In genomic region chr16:11342021-11342855, GRCh38 we compare ENCODE assay signal across 23 cellular contexts. TPM values are rescaled to one million over a fixed set of nuclear protein-coding genes. Genes with fewer than 3 reads are reported as not detected.
DNase-seq lines count a peak whose midpoint lies in the region; ATAC-seq and TF ChIP-seq lines count a peak whose summit lies in the region.
"Had no signal": no experiment of that assay in that cellular context is flagged by ENCODE, and none has a peak within 500 bp of the region (broad histone marks: within the 10 kb centered on the region; RNA-seq: fewer than 3 reads in every experiment).

No MANE protein-coding gene starts in this region.

- peak; percentile 20 to 25 for ATAC-seq in activated T-cell treated with anti-CD3 and anti-CD28 coated beads, Interleukin-2, amount 50 U/mL, for 4 hours
- ATAC-seq in activated CD8-positive, alpha-beta T cell treated with anti-CD3 and anti-CD28 coated beads, Interleukin-2, amount 10 ng/mL, durations not matched to agents 7 days and 5 days = no peak
- ATAC-seq in foreskin keratinocyte = peak; percentile 20
- no peak for ATAC-seq in GM18511 (IDR thresholded peaks at IDR 0.05; ENCODE audit: unreplicated experiment)
- ATAC-seq in sciatic nerve = no peak
- ATAC-seq in HG03280 (IDR thresholded peaks at IDR 0.05; ENCODE audit: unreplicated experiment) = no peak
- ATAC-seq: T-cell had no signal

- H3K27ac ChIP-seq in foreskin keratinocyte = no peak overlapping the region
- H3K27ac ChIP-seq: ascending aorta, sigmoid colon had no signal

- H3K27me3 Mint-ChIP-seq in activated T-cell treated with anti-CD3 and anti-CD28 coated beads, Interleukin-2, amount 50 U/mL, for 4 hours (ENCODE audit: low read depth) = no peaks in the 10 kb centered on the region
- H3K27me3 Mint-ChIP-seq in activated CD8-positive, alpha-beta T cell treated with anti-CD3 and anti-CD28 coated beads, Interleukin-2, amount 10 ng/mL, durations not matched to agents 7 days and 5 days (ENCODE audit: low read depth) = no peaks in the 10 kb centered on the region
- no peaks in the 10 kb centered on the region for H3K27me3 Mint-ChIP-seq in stimulated activated naive CD8-positive, alpha-beta T cell treated with anti-CD3 and anti-CD28 coated beads, Interleukin-15, Interleukin-2, amounts not matched to agents 100 ng/mL and 50 ng/mL, for 24 hours
- H3K27me3 Mint-ChIP-seq: CD4-positive, CD25-positive, alpha-beta regulatory T cell; T-cell had no signal

- intact Hi-C loops in sciatic nerve (cut with DNase I) = loop anchor here (10.0 kb wide), 1 partner anchor 87 kb away; the partner anchor contains the start of gene SOCS1

- no peaks in the 10 kb centered on the region for H3K9me3 Mint-ChIP-seq in activated T-cell treated with anti-CD3 and anti-CD28 coated beads, Interleukin-2, amount 50 U/mL, for 4 hours
- H3K9me3 Mint-ChIP-seq in activated CD8-positive, alpha-beta T cell treated with anti-CD3 and anti-CD28 coated beads, Interleukin-2, amount 10 ng/mL, durations not matched to agents 7 days and 5 days (ENCODE audit: insufficient read depth) = no peaks in the 10 kb centered on the region
- H3K9me3 Mint-ChIP-seq in stimulated activated naive CD8-positive, alpha-beta T cell treated with anti-CD3 and anti-CD28 coated beads, Interleukin-15, Interleukin-2, amounts not matched to agents 100 ng/mL and 50 ng/mL, for 24 hours = no peaks in the 10 kb centered on the region
- H3K9me3 Mint-ChIP-seq: CD4-positive, CD25-positive, alpha-beta regulatory T cell; T-cell had no signal

- DNase-seq in activated T-cell treated with anti-CD3 and anti-CD28 coated beads, Interleukin-2, amount 50 U/mL, for 4 hours = no peak
- DNase-seq in activated T-cell treated with anti-CD3 and anti-CD28 coated beads, Interleukin-2, amount 50 U/mL, for 1 hour = no peak
- DNase-seq in activated CD8-positive, alpha-beta T cell treated with anti-CD3 and anti-CD28 coated beads, Interleukin-2, amount 10 ng/mL, durations not matched to agents 7 days and 5 days = no peak
- peak; percentile 63 to 80 for DNase-seq in foreskin keratinocyte
- no peak for DNase-seq in sciatic nerve (ENCODE audit: low spot score)
- DNase-seq: ACHN; activated effector memory CD4-positive, alpha-beta T cell treated with Interleukin-2 at 50 U/mL for 16 hours; cerebellar nuclear complex; DMS153; effector CD8-positive, alpha-beta T cell; GDM1; glutamatergic neuron; HCEC 1CT; NCI-H1436; NCI-H774; SHP77; sigmoid colon; T-cell had no signal

- POLR2A ChIA-PET in activated CD8-positive, alpha-beta T cell treated with anti-CD3 and anti-CD28 coated beads, Interleukin-2, amount 10 ng/mL, durations not matched to agents 7 days and 5 days (lab: Charles Lee) = no interaction called here

- CTCF ChIA-PET in activated CD8-positive, alpha-beta T cell treated with anti-CD3 and anti-CD28 coated beads, Interleukin-2, amount 10 ng/mL, durations not matched to agents 7 days and 5 days (lab: Charles Lee) = no interaction called here

- no peak for TF ChIP-seq CTCF in foreskin keratinocyte (conservative IDR thresholded peaks at IDR 0.05)

- H3K4me3 Mint-ChIP-seq in activated T-cell treated with anti-CD3 and anti-CD28 coated beads, Interleukin-2, amount 50 U/mL, for 4 hours = no peak overlapping the region
- H3K4me3 Mint-ChIP-seq in activated CD8-positive, alpha-beta T cell treated with anti-CD3 and anti-CD28 coated beads, Interleukin-2, amount 10 ng/mL, durations not matched to agents 7 days and 5 days = no peak overlapping the region
- H3K4me3 Mint-ChIP-seq in stimulated activated naive CD8-positive, alpha-beta T cell treated with anti-CD3 and anti-CD28 coated beads, Interleukin-15, Interleukin-2, amounts not matched to agents 100 ng/mL and 50 ng/mL, for 24 hours = no peak overlapping the region
- H3K4me3 Mint-ChIP-seq: T-cell had no signal

- peaks cover 11% of the 10 kb centered on the region for H3K4me1 Mint-ChIP-seq in activated T-cell treated with anti-CD3 and anti-CD28 coated beads, Interleukin-2, amount 50 U/mL, for 4 hours (ENCODE audit: low read depth)
- H3K4me1 Mint-ChIP-seq in activated CD8-positive, alpha-beta T cell treated with anti-CD3 and anti-CD28 coated beads, Interleukin-2, amount 10 ng/mL, durations not matched to agents 7 days and 5 days (ENCODE audit: low read depth) = peaks cover 39% of the 10 kb centered on the region
- H3K4me1 Mint-ChIP-seq in stimulated activated naive CD8-positive, alpha-beta T cell treated with anti-CD3 and anti-CD28 coated beads, Interleukin-15, Interleukin-2, amounts not matched to agents 100 ng/mL and 50 ng/mL, for 24 hours (ENCODE audit: low read depth) = peaks cover 27% of the 10 kb centered on the region

- no peaks in the 10 kb centered on the region for H3K27me3 ChIP-seq in foreskin keratinocyte
- H3K27me3 ChIP-seq: ascending aorta, sigmoid colon had no signal

- H3K36me3 Mint-ChIP-seq in activated T-cell treated with anti-CD3 and anti-CD28 coated beads, Interleukin-2, amount 50 U/mL, for 4 hours (ENCODE audit: insufficient read depth) = no peaks in the 10 kb centered on the region
- peaks cover 11% of the 10 kb centered on the region for H3K36me3 Mint-ChIP-seq in activated CD8-positive, alpha-beta T cell treated with anti-CD3 and anti-CD28 coated beads, Interleukin-2, amount 10 ng/mL, durations not matched to agents 7 days and 5 days (ENCODE audit: low read depth)
- H3K36me3 Mint-ChIP-seq in stimulated activated naive CD8-positive, alpha-beta T cell treated with anti-CD3 and anti-CD28 coated beads, Interleukin-15, Interleukin-2, amounts not matched to agents 100 ng/mL and 50 ng/mL, for 24 hours (ENCODE audit: low read depth) = no peaks in the 10 kb centered on the region
- H3K36me3 Mint-ChIP-seq: CD4-positive, CD25-positive, alpha-beta regulatory T cell; T-cell had no signal

- H3K4me1 ChIP-seq in foreskin keratinocyte = no peaks in the 10 kb centered on the region

- peak overlapping the region; percentile 17 for H3K27ac Mint-ChIP-seq in activated CD8-positive, alpha-beta T cell treated with anti-CD3 and anti-CD28 coated beads, Interleukin-2, amount 10 ng/mL, durations not matched to agents 7 days and 5 days
- peak overlapping the region; percentile 4 for H3K27ac Mint-ChIP-seq in stimulated activated naive CD8-positive, alpha-beta T cell treated with anti-CD3 and anti-CD28 coated beads, Interleukin-15, Interleukin-2, amounts not matched to agents 100 ng/mL and 50 ng/mL, for 24 hours
- H3K27ac Mint-ChIP-seq: CD4-positive, CD25-positive, alpha-beta regulatory T cell had no signal

RNA-seq across cellular contexts. Expression of gene RMI2, which starts 3.0 kb away (rescaled TPM):
- total RNA-seq in activated T-cell treated with anti-CD3 and anti-CD28 coated beads, Interleukin-2, amount 50 U/mL, for 4 hours = 10 to 100 TPM in 2 of 3 donors, 1 to 10 TPM in 1; 5.5 to 12.9 (median 12.8) TPM
- total RNA-seq in activated CD8-positive, alpha-beta T cell treated with anti-CD3 and anti-CD28 coated beads, Interleukin-2, amount 10 ng/mL, durations not matched to agents 7 days and 5 days = 10 to 100 TPM; 65.6 to 67.0 TPM
- 20.9 and 23.1 TPM in 2 replicates for total RNA-seq in foreskin keratinocyte
- polyA plus RNA-seq in foreskin keratinocyte = 25.0 and 29.0 TPM in 2 replicates
- 1.5 TPM for total RNA-seq in sciatic nerve
- total RNA-seq: ascending aorta had no signal

Comparison
In these comparisons a context has a peak if more than half of its experiments do, and no peak if none do; other contexts are left out.
1. ATAC-seq: peak in activated T-cell treated with anti-CD3 and anti-CD28 coated beads, Interleukin-2, amount 50 U/mL, for 4 hours (2 of 2) and foreskin keratinocyte (single experiment); none in activated CD8-positive, alpha-beta T cell treated with anti-CD3 and anti-CD28 coated beads, Interleukin-2, amount 10 ng/mL, durations not matched to agents 7 days and 5 days (single experiment), GM18511 (single experiment), sciatic nerve (single experiment) and HG03280 (single experiment).
2. DNase-seq: peak in foreskin keratinocyte (2 of 2); none in activated T-cell treated with anti-CD3 and anti-CD28 coated beads, Interleukin-2, amount 50 U/mL, for 4 hours (single experiment), activated T-cell treated with anti-CD3 and anti-CD28 coated beads, Interleukin-2, amount 50 U/mL, for 1 hour (single experiment), activated CD8-positive, alpha-beta T cell treated with anti-CD3 and anti-CD28 coated beads, Interleukin-2, amount 10 ng/mL, durations not matched to agents 7 days and 5 days (single experiment) and sciatic nerve (single experiment).